In the genomic region with DNA sequence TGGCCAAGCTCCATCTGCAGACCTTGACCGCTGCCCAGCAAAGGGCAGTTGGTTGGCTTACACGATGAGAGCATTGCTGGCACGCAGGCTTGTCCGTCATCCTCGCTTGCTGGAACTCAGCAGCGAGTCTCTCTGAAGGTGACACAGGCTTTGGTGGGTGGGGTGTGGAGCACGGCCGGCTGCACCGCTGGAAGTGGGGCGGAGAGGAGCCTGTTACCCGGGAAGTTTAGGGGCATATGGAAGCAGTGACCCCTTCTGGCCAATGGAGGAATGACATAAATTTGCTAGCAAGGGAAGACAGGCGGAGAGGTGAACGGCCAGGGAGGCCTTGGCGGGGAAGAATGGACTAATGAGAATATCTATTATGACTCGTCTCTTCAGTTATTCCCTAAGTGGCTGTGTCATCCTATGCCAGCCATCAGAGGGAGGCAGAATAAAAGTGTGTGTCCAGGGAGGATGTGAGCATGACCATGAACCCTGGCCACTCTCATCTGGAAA, we compare ENCODE assay signal across 9 cellular contexts.
A peak's percentile ranks its signal among the peaks of the same experiment; 100 is the strongest.
DNase-seq lines count a peak whose midpoint lies in the region; ATAC-seq and FAIRE-seq lines count a peak whose summit lies in the region.
"Had no signal": no experiment of that assay in that cellular context is flagged by ENCODE, and none has a peak within 500 bp of the region (broad histone marks: within the 10 kb centered on the region; RNA-seq: fewer than 3 reads in every experiment).

No MANE protein-coding gene starts in this region.

- H3K4me1 Mint-ChIP-seq in activated naive CD8-positive, alpha-beta T cell treated with anti-CD3 and anti-CD28 coated beads, Interleukin-2, amount 10 ng/mL, durations not matched to agents 7 days and 5 days, result peaks cover 9% of the 10 kb centered on the region

- intact Hi-C loops in left cardiac atrium (cut with DNase I), result loop anchor here (1.0 to 10.0 kb wide), 2 partner anchors 281 to 285 kb away; no protein-coding TSS in a partner anchor

- no peaks in the 10 kb centered on the region for H3K4me1 ChIP-seq in small intestine (ENCODE audit: control insufficient read depth in 2 of 2, insufficient read depth in 1 of 2, low read depth in 1 of 2, low read length in 1 of 2)

- H3K27ac Mint-ChIP-seq in activated naive CD8-positive, alpha-beta T cell treated with anti-CD3 and anti-CD28 coated beads, Interleukin-2, amount 10 ng/mL, durations not matched to agents 7 days and 5 days, result peak overlapping the region; percentile 6
- H3K27ac Mint-ChIP-seq: T-helper 1 cell treated with Interleukin-12 subunit alpha and Interleukin-12 subunit beta and Interleukin-4 antibody, amounts not matched to agents 30 μg/mL and 1 μg/mL, for 36 hours had no signal

- peak; percentile 70 for ATAC-seq in activated naive CD8-positive, alpha-beta T cell treated with anti-CD3 and anti-CD28 coated beads, Interleukin-2, amount 10 ng/mL, durations not matched to agents 7 days and 5 days (ENCODE audit: low read depth)
- peak; percentile 93 to 96 for ATAC-seq in left cardiac atrium
- no peak for ATAC-seq in HG02571 (IDR thresholded peaks at IDR 0.05; ENCODE audit: unreplicated experiment)
- no peak for ATAC-seq in GM21515 (IDR thresholded peaks at IDR 0.05; ENCODE audit: unreplicated experiment)

- H3K4me3 Mint-ChIP-seq in activated naive CD8-positive, alpha-beta T cell treated with anti-CD3 and anti-CD28 coated beads, Interleukin-2, amount 10 ng/mL, durations not matched to agents 7 days and 5 days, result no peak overlapping the region
- H3K4me3 Mint-ChIP-seq: T-helper 1 cell treated with Interleukin-12 subunit alpha and Interleukin-12 subunit beta and Interleukin-4 antibody, amounts not matched to agents 30 μg/mL and 1 μg/mL, for 36 hours had no signal

- DNase-seq in Caki2 (ENCODE audit: low read depth) (peak; percentile 86), HuH-7.5 (ENCODE audit: low spot score) (peak; percentile 58), SK-N-DZ (ENCODE audit: low spot score) (peak; percentile 68), left cardiac atrium (peak; percentile 67), small intestine (peak; percentile 66)
- peak; percentile 61 for DNase-seq in activated naive CD8-positive, alpha-beta T cell treated with anti-CD3 and anti-CD28 coated beads, Interleukin-2, amount 10 ng/mL, durations not matched to agents 7 days and 5 days

- no peak overlapping the region for H3K4me3 ChIP-seq in small intestine (ENCODE audit: low read depth in 1 of 2, low read length in 2 of 2)

- H3K36me3 Mint-ChIP-seq in activated naive CD8-positive, alpha-beta T cell treated with anti-CD3 and anti-CD28 coated beads, Interleukin-2, amount 10 ng/mL, durations not matched to agents 7 days and 5 days, result no peaks in the 10 kb centered on the region

- H3K27me3 Mint-ChIP-seq in activated naive CD8-positive, alpha-beta T cell treated with anti-CD3 and anti-CD28 coated beads, Interleukin-2, amount 10 ng/mL, durations not matched to agents 7 days and 5 days, result peaks cover 19% of the 10 kb centered on the region

- WGBS in small intestine, 3 donors, result 11 to 16% (median 11%) methylated on average over 15 of the region's 15 CpGs

- H3K27ac ChIP-seq in small intestine (ENCODE audit: low read depth in 1 of 2, low read length in 1 of 2), result no peak overlapping the region

- H3K36me3 ChIP-seq in small intestine (ENCODE audit: control insufficient read depth in 2 of 2, insufficient read depth in 2 of 2, low read length in 2 of 2), result no peaks in the 10 kb centered on the region

- no peaks in the 10 kb centered on the region for H3K9me3 ChIP-seq in small intestine (ENCODE audit: control insufficient read depth, low read depth)

- H3K9me3 Mint-ChIP-seq in activated naive CD8-positive, alpha-beta T cell treated with anti-CD3 and anti-CD28 coated beads, Interleukin-2, amount 10 ng/mL, durations not matched to agents 7 days and 5 days, result no peaks in the 10 kb centered on the region
- H3K9me3 Mint-ChIP-seq: T-helper 1 cell treated with Interleukin-12 subunit alpha and Interleukin-12 subunit beta and Interleukin-4 antibody, amounts not matched to agents 30 μg/mL and 1 μg/mL, for 36 hours had no signal

- POLR2A ChIA-PET in activated naive CD8-positive, alpha-beta T cell treated with anti-CD3 and anti-CD28 coated beads, Interleukin-2, amount 10 ng/mL, durations not matched to agents 7 days and 5 days (lab: Charles Lee), result interaction anchor here (1.4 kb wide), 1 partner anchor 63 kb away, joined by 3 read pairs; no protein-coding TSS in a partner anchor

- peaks cover 0 to 4% of the 10 kb centered on the region in 2 donors for H3K27me3 ChIP-seq in small intestine (ENCODE audit: control insufficient read depth in 2 of 2, insufficient read depth in 2 of 2, low read length in 2 of 2)

- in situ Hi-C loops in Caki2 (cut with HindIII; ENCODE audit: low pct_unique_long_range_greater_than_20kb, low sequenced_read_pairs), result no loop called here

- no peak for FAIRE-seq in small intestine (lab: Jason Lieb, UNC)

Comparison
In these comparisons a context has a peak if more than half of its experiments do, and no peak if none do; other contexts are left out.
1. ATAC-seq: peak in activated naive CD8-positive, alpha-beta T cell treated with anti-CD3 and anti-CD28 coated beads, Interleukin-2, amount 10 ng/mL, durations not matched to agents 7 days and 5 days (single experiment) and left cardiac atrium (2 of 2); none in HG02571 (single experiment) and GM21515 (single experiment).
2. Peak in every context shown above with its lines, with median percentiles within 50 percentile points of each other: DNase-seq.